ENCODE assay signal across 1 cellular context in the genomic region with DNA sequence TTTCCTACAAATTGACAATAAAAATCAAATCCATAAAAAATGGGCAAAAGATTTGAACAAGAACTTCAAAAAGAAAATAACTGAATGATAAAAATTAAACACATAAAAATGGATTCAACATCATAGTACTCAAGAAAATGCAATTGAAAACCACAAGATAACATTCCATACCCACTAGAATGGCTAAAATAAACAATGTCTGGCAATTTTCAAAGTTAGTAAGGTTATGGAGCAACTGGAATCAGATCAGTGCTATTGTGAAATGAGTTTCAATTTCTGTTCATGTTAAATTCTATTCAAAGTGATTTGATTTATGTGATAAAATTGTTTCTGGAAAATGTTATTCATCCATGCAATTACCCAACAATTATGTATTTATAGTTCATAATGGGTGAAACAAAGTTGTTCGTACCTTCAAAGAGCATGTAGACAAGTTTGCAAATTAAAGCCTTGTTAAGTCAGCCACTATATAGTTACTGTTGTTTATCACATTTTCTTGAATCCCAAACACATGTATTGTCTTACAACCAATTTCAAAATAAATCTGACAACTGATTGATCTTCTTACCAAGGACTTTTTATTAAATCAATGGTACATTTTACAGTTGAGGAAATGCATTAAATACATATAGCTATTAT.
TF ChIP-seq lines count a peak whose summit lies in the region.

No MANE protein-coding gene starts in this region.

TF ChIP-seq in SK-N-SH treated with all-trans-retinoic acid at 6 μM for 48 hours, 23 proteins besides CTCF, POLR2A, EP300 and RAD21 (continued from another document):
- TF ChIP-seq, protein P1, sequence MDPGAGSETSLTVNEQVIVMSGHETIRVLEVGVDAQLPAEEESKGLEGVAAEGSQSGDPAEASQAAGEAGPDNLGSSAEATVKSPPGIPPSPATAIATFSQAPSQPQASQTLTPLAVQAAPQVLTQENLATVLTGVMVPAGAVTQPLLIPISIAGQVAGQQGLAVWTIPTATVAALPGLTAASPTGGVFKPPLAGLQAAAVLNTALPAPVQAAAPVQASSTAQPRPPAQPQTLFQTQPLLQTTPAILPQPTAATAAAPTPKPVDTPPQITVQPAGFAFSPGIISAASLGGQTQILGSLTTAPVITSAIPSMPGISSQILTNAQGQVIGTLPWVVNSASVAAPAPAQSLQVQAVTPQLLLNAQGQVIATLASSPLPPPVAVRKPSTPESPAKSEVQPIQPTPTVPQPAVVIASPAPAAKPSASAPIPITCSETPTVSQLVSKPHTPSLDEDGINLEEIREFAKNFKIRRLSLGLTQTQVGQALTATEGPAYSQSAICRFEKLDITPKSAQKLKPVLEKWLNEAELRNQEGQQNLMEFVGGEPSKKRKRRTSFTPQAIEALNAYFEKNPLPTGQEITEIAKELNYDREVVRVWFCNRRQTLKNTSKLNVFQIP (CRISPR knock-in tag; IDR thresholded peaks at IDR 0.05; ENCODE audit: borderline replicate concordance, low read depth), result peak; percentile 78; the same call in 1 of the 2 replicates
- TF ChIP-seq, protein P2, sequence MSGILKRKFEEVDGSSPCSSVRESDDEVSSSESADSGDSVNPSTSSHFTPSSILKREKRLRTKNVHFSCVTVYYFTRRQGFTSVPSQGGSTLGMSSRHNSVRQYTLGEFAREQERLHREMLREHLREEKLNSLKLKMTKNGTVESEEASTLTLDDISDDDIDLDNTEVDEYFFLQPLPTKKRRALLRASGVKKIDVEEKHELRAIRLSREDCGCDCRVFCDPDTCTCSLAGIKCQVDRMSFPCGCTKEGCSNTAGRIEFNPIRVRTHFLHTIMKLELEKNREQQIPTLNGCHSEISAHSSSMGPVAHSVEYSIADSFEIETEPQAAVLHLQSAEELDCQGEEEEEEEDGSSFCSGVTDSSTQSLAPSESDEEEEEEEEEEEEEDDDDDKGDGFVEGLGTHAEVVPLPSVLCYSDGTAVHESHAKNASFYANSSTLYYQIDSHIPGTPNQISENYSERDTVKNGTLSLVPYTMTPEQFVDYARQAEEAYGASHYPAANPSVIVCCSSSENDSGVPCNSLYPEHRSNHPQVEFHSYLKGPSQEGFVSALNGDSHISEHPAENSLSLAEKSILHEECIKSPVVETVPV (CRISPR knock-in tag; IDR thresholded peaks at IDR 0.05), result no peak
